ENCODE assay signal across 23 cellular contexts in the genomic region with DNA sequence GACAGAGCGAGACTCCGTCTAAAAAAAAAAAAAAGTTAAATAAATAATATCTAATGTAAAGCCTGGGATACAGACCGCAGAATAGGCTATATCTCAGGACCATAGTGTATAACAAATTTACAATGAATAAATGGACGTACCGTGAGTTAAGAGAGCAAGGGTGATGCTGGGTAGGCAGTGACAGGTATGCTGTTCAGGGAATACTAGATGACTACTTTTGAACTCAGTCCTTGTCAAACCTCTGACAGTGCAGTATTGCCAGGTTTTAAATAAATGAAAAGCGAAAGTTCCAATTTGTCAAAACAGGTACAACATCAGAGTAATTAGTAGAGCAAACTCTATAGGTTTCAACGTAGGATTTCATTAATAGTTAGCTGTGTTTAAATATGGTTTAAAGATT.
DNase-seq lines count a peak whose midpoint lies in the region; ATAC-seq, FAIRE-seq and TF ChIP-seq lines count a peak whose summit lies in the region.
"Had no signal": no experiment of that assay in that cellular context is flagged by ENCODE, and none has a peak within 500 bp of the region (broad histone marks: within the 10 kb centered on the region; RNA-seq: fewer than 3 reads in every experiment).

No MANE protein-coding gene starts in this region.

- no peaks in the 10 kb centered on the region for H3K79me2 ChIP-seq in HepG2 (ENCODE audit: insufficient read depth, low read length)
- H3K79me2 ChIP-seq in GM12878 (ENCODE audit: control insufficient read depth, insufficient read depth, low read length), result no peaks in the 10 kb centered on the region

- no peak overlapping the region for H2AFZ ChIP-seq in HepG2 (ENCODE audit: low read length)
- H2AFZ ChIP-seq in GM12878 (ENCODE audit: control insufficient read depth, low read depth, low read length), result peak overlapping the region; percentile 39; the same call in 1 of the 2 replicates

- H3K4me2 ChIP-seq in HepG2 (ENCODE audit: low read depth, low read length) (no peak overlapping the region), GM12878 (ENCODE audit: control insufficient read depth, insufficient read depth) (no peak overlapping the region)
- H3K4me2 ChIP-seq: A549; BLaER1 treated with 17β-estradiol and CSF1 and Interleukin-3, amounts not matched to agents 10 nM and 100 nM had no signal

- H3K4me3 ChIP-seq in HepG2 (replicated peaks in 1 of 3; ENCODE audit: insufficient read depth in 1 of 3, low read depth in 2 of 3, low read length in 3 of 3), result no peak overlapping the region
- H3K4me3 ChIP-seq in right lobe of liver, result no peak overlapping the region
- H3K4me3 ChIP-seq in GM12878, result no peak overlapping the region
- H3K4me3 ChIP-seq in urinary bladder (ENCODE audit: low read depth, low read length), result no peak overlapping the region
- H3K4me3 ChIP-seq: A549; BLaER1 treated with 17β-estradiol and CSF1 and Interleukin-3, amounts not matched to agents 10 nM and 100 nM had no signal

- CTCF ChIA-PET in HepG2 (lab: Yijun Ruan, JAX; ENCODE audit: low intra/inter-chr PET ratio, low total read pairs), result no interaction called here
- CTCF ChIA-PET in GM12878 (lab: Yijun Ruan, JAX), result no interaction called here

- H3K9ac ChIP-seq in HepG2 (ENCODE audit: insufficient read depth, low read depth, low read length), result no peak overlapping the region
- H3K9ac ChIP-seq in GM12878 (ENCODE audit: control insufficient read depth, insufficient read depth, low read length), result no peak overlapping the region
- H3K9ac ChIP-seq: BLaER1 treated with 17β-estradiol and CSF1 and Interleukin-3, amounts not matched to agents 10 nM and 100 nM had no signal

- no peak for TF ChIP-seq RAD21 in HepG2 (CRISPR knock-in tag; IDR thresholded peaks at IDR 0.05)
- TF ChIP-seq RAD21 in GM12878 (IDR thresholded peaks at IDR 0.05; ENCODE audit: insufficient read depth, low read depth, low read length), result no peak

- TF ChIP-seq POLR2A in HepG2 (IDR thresholded peaks at IDR 0.05; ENCODE audit: insufficient read depth in 1 of 2, low read depth in 2 of 2, low read length in 2 of 2), result no peak
- no peak for TF ChIP-seq POLR2A in right lobe of liver (IDR thresholded peaks at IDR 0.05)
- no peak for TF ChIP-seq POLR2A in GM12878 (IDR thresholded peaks at IDR 0.05; ENCODE audit: low read depth, low read length)

- ATAC-seq in HepG2, result peak; percentile 51; the same call in 2 of the 3 replicates
- no peak for ATAC-seq in right lobe of liver
- no peak; the same call in 2 of the 3 replicates for ATAC-seq in GM12878
- ATAC-seq: A549; CD8-positive, alpha-beta T cell had no signal

- 37% methylated on average over 7 of the region's 7 CpGs for WGBS in HepG2 (ENCODE audit: low lambda C conversion rate)
- 78% methylated on average over 5 of the region's 7 CpGs for WGBS in right lobe of liver (ENCODE audit: insufficient coverage, low coverage, low lambda C conversion rate, missing lambda C conversion rate)
- WGBS in GM12878 (ENCODE audit: insufficient coverage, insufficient replicate concordance, low lambda C conversion rate, missing lambda C conversion rate), result 91% methylated on average over 7 of the region's 7 CpGs
- WGBS in urinary bladder, result 95% methylated on average over 7 of the region's 7 CpGs

- POLR2A ChIA-PET in HepG2 (lab: Yijun Ruan, JAX) (no interaction called here), GM12878 (lab: Charles Lee) (no interaction called here)

- in situ Hi-C loops in HepG2 (cut with HindIII; ENCODE audit: extremely low pct_ligation_motif_present, low pct_unique_long_range_greater_than_20kb) (no loop called here), GM12878 (cut with MboI) (no loop called here)

- no peaks in the 10 kb centered on the region for H4K20me1 ChIP-seq in HepG2 (ENCODE audit: insufficient read depth, low read length)
- no peaks in the 10 kb centered on the region for H4K20me1 ChIP-seq in GM12878 (ENCODE audit: control insufficient read depth, insufficient read depth)
- H4K20me1 ChIP-seq: BLaER1 treated with 17β-estradiol and CSF1 and Interleukin-3, amounts not matched to agents 10 nM and 100 nM had no signal

- intact Hi-C loops in HepG2 (cut with micrococcal nuclease; ENCODE audit: unreplicated experiment) (no loop called here), right lobe of liver (cut with DNase I) (no loop called here), GM12878 (cut with micrococcal nuclease; ENCODE audit: unreplicated experiment) (no loop called here)

- H3K27ac ChIP-seq in HepG2 (ENCODE audit: extremely low read length, insufficient read depth, low read length) (no peak overlapping the region), right lobe of liver (no peak overlapping the region), GM12878 (ENCODE audit: control insufficient read depth, insufficient read depth) (no peak overlapping the region), urinary bladder (ENCODE audit: low read depth) (peak overlapping the region; percentile 23)
- H3K27ac ChIP-seq: 22Rv1; A549; BLaER1 treated with 17β-estradiol and CSF1 and Interleukin-3, amounts not matched to agents 10 nM and 100 nM; C4-2B had no signal

- no TSS peak for BruUV-seq in HepG2 (replicated peaks; lab: Mats Ljungman, UMichigan)
- no TSS peak for BruUV-seq in GM12878 (replicated peaks; lab: Mats Ljungman, UMichigan)

- TF ChIP-seq EP300 in HepG2 (IDR thresholded peaks at IDR 0.05; ENCODE audit: low read depth in 2 of 2, low read length in 2 of 2) (no peak), HepG2 (CRISPR knock-in tag; IDR thresholded peaks at IDR 0.05; ENCODE audit: borderline replicate concordance) (no peak), GM12878 (IDR thresholded peaks at IDR 0.05; ENCODE audit: borderline replicate concordance in 1 of 2, control insufficient read depth in 1 of 2, low read depth in 2 of 2, low read length in 2 of 2) (no peak)

- no peak for TF ChIP-seq CTCF in HepG2 (CRISPR knock-in tag; IDR thresholded peaks at IDR 0.05)
- TF ChIP-seq CTCF in right lobe of liver (IDR thresholded peaks at IDR 0.05), result no peak
- TF ChIP-seq CTCF in GM12878 (IDR thresholded peaks at IDR 0.05 in 2 of 3, conservative IDR thresholded peaks at IDR 0.05 in 1 of 3; ENCODE audit: control insufficient read depth in 2 of 3, extremely low read depth in 1 of 3, insufficient read depth in 1 of 3, low read depth in 3 of 3, low read length in 3 of 3), result no peak

- no peaks in the 10 kb centered on the region for H3K36me3 ChIP-seq in HepG2 (replicated peaks in 1 of 2; ENCODE audit: control insufficient read depth in 1 of 2, insufficient read depth in 2 of 2, low read length in 2 of 2)
- no peaks in the 10 kb centered on the region for H3K36me3 ChIP-seq in right lobe of liver
- no peaks in the 10 kb centered on the region for H3K36me3 ChIP-seq in GM12878 (ENCODE audit: control insufficient read depth in 2 of 2, insufficient read depth in 2 of 2, low read length in 1 of 2)
- no peaks in the 10 kb centered on the region for H3K36me3 ChIP-seq in urinary bladder (ENCODE audit: insufficient read depth)
- H3K36me3 ChIP-seq: BLaER1 treated with 17β-estradiol and CSF1 and Interleukin-3, amounts not matched to agents 10 nM and 100 nM had no signal

- H3K4me1 ChIP-seq in HepG2 (ENCODE audit: insufficient read depth, low read length), result no peaks in the 10 kb centered on the region
- H3K4me1 ChIP-seq in right lobe of liver, result no peaks in the 10 kb centered on the region
- H3K4me1 ChIP-seq in GM12878 (ENCODE audit: control insufficient read depth, insufficient read depth, low read length), result no peaks in the 10 kb centered on the region
- no peaks in the 10 kb centered on the region for H3K4me1 ChIP-seq in urinary bladder (ENCODE audit: insufficient read depth)
- H3K4me1 ChIP-seq: A549; BLaER1 treated with 17β-estradiol and CSF1 and Interleukin-3, amounts not matched to agents 10 nM and 100 nM; Caco-2 had no signal

- SMC1A ChIA-PET in GM12878 (lab: Charles Lee; ENCODE audit: uncharacterized antibody, unreplicated experiment), result interaction anchor here (0.7 to 1.2 kb wide), 3 partner anchors 12 to 438 kb away, joined by 3 to 4 read pairs (median 4); no protein-coding TSS in a partner anchor

- H3K27me3 ChIP-seq in HepG2 (ENCODE audit: control insufficient read depth in 1 of 2, insufficient read depth in 2 of 2, low read length in 2 of 2) (no peaks in the 10 kb centered on the region), right lobe of liver (no peaks in the 10 kb centered on the region), GM12878 (replicated peaks in 1 of 2; ENCODE audit: control insufficient read depth in 2 of 2, insufficient read depth in 2 of 2, low read length in 1 of 2) (no peaks in the 10 kb centered on the region)
- H3K27me3 ChIP-seq: BLaER1 treated with 17β-estradiol and CSF1 and Interleukin-3, amounts not matched to agents 10 nM and 100 nM had no signal

- no peak for FAIRE-seq in HepG2 (lab: Jason Lieb, UNC)
- no peak for FAIRE-seq in GM12878 (lab: Jason Lieb, UNC)
- FAIRE-seq: A549, GM12891, GM19239 had no signal

- RAD21 ChIA-PET in GM12878 (lab: Charles Lee; ENCODE audit: unreplicated experiment), result no interaction called here

- H3K9me3 ChIP-seq in HepG2 (ENCODE audit: low read length) (no peaks in the 10 kb centered on the region), right lobe of liver (no peaks in the 10 kb centered on the region), GM12878 (replicated peaks; ENCODE audit: control insufficient read depth, insufficient read depth, low read length) (no peaks in the 10 kb centered on the region)
- H3K9me3 ChIP-seq: A549; BLaER1 treated with 17β-estradiol and CSF1 and Interleukin-3, amounts not matched to agents 10 nM and 100 nM; Caco-2 had no signal

- DNase-seq in HepG2 (ENCODE audit: low spot score) (no peak), right lobe of liver (no peak), GM12878 (ENCODE audit: low read depth, low spot score) (no peak), epidermal melanocyte (ENCODE audit: insufficient read length, low spot score) (no peak)
- DNase-seq in stimulated activated CD8-positive, alpha-beta memory T cell treated with anti-CD3 and anti-CD28 coated beads, Interleukin-4, amount 100 ng/mL, for 48 hours, result no peak
- DNase-seq: AML-193; Caco-2; CD4-positive, alpha-beta T cell; CD8-positive, alpha-beta T cell; DMS 273 treated with DMSO at 0.1 percent for 48 hours; DMS153; DMS53; DMS79; DND-41; EL; GDM1 had no signal

TF ChIP-seq in HepG2, 621 proteins besides CTCF, POLR2A, EP300 and RAD21 (continues in another document):
- TF ChIP-seq ZEB1 (IDR thresholded peaks at IDR 0.05; ENCODE audit: insufficient replicate concordance, low read depth), result no peak
- TF ChIP-seq SNAI1 (CRISPR knock-in tag; IDR thresholded peaks at IDR 0.05; ENCODE audit: borderline replicate concordance), result no peak
- TF ChIP-seq REL (CRISPR knock-in tag; conservative IDR thresholded peaks at IDR 0.05), result no peak
